8 cellular contexts compared by ENCODE assay signal in the genomic region with DNA sequence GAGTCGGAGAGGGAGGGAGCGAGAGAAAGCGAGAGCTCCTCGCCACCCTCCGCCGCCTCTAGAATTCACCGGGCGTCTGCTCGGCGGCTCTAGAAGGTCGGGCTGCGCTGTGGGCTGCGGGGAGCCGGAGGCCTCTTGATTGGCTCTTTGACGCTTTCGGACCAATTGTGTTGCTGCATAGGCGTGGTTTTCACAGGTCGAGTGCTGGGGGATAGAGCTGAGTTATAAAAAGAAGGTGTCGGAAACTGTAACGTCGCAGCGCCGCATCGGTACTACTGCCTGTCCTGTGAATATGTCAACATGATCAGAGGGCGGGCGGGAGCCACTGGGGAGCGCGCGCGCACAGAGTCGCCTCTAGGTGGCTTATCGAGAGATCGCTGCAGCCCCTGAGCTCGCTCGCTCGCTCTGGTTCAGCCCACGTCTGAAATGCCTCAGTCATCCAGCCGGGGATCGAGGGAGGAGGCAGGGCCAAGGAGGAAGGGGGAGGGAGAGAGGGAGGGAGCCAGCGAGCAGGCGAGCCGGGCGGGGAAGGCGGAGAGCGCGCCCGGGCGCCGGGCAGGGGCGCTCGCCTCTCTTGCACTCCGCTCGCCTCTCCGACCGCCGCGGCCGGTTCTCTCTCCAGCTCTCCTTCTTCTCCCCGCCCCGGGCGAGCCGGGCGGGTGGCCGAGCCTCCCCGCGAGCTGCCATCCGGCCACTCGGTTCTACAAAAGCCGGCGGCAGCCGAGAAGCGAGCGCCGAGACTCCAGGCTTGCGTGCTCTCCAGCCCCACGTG. TPM values are rescaled to one million over a fixed set of nuclear protein-coding genes. Genes with fewer than 3 reads are reported as not detected.
A peak's percentile ranks its signal among the peaks of the same experiment; 100 is the strongest.
DNase-seq lines count a peak whose midpoint lies in the region; ATAC-seq and TF ChIP-seq lines count a peak whose summit lies in the region.

A gene (minus strand): TSS at position 78 of the 772 bp plus-strand sequence. CDS start 975 bp downstream, outside the sequence.

- H3K4me3 ChIP-seq in WI38 (ENCODE audit: low read depth, low read length): peak within 1 kb of the TSS; percentile 97
- H3K4me3 ChIP-seq in spleen: peak within 1 kb of the TSS; percentile 41 to 70 (median 49)

- WGBS in spleen, 5 donors: 1 to 6% (median 3%) methylated on average over 49 to 76 of the region's 76 CpGs

- H3K4me1 ChIP-seq in spleen: peaks cover 0 to 45% (median 18%) of the 10 kb centered on the region in 6 donors

- intact Hi-C loops in spleen (cut with DNase I; ENCODE audit: low total_unique reads): no loop called here

- H3K9me3 ChIP-seq in spleen: no peaks in the 10 kb centered on the region

- no peaks in the 10 kb centered on the region for H3K36me3 ChIP-seq in spleen

- peaks cover 4 to 100% (median 62%) of the 10 kb centered on the region in 7 donors for H3K27me3 ChIP-seq in spleen (replicated peaks in 1 of 7)

- DNase-seq in NCI-H1694 (lab: John Stamatoyannopoulos, UW) (peak; percentile 35), dedifferentiated amniotic fluid mesenchymal stem cell (ENCODE audit: extremely low spot score) (peak; percentile 99), kidney glomerular epithelial cell (lab: John Stamatoyannopoulos, UW) (peak; percentile 68), spleen (peak; percentile 88)

- peak in 1 of 3 donors; percentile 66 for TF ChIP-seq POLR2A in spleen (IDR thresholded peaks at IDR 0.05)

- TF ChIP-seq CTCF in GM12873 (IDR thresholded peaks at IDR 0.05; ENCODE audit: insufficient read depth, low read depth, low read length, missing control alignments) (peak; percentile 28), WI38 (IDR thresholded peaks at IDR 0.05; ENCODE audit: low read depth, low read length) (peak; percentile 40; the same call in 1 of the 2 replicates), spleen (IDR thresholded peaks at IDR 0.05 in 8 of 11, conservative IDR thresholded peaks at IDR 0.05 in 3 of 11) (peak in 10 of 11 experiments; percentile 22 to 72 (median 52))

- H3K27ac ChIP-seq in spleen: peak within 1 kb of the TSS; percentile 55 to 91 (median 82)

- no peak for ATAC-seq in HG03025 (IDR thresholded peaks at IDR 0.05; ENCODE audit: low FRiP score, unreplicated experiment)
- no peak for ATAC-seq in HG02678 (IDR thresholded peaks at IDR 0.05; ENCODE audit: unreplicated experiment)

RNA-seq across cellular contexts. Expression of the gene that starts here (rescaled TPM):
- 10 to 100 TPM; 10.2 to 22.1 (median 16.3) TPM for total RNA-seq in spleen
- 1 to 10 TPM; 3.1 to 6.9 (median 3.5) TPM for polyA plus RNA-seq in spleen

Comparison
In these comparisons a context has a peak if more than half of its experiments do, and no peak if none do; other contexts are left out.
1. DNase-seq: peak in every context shown above with its lines; median percentile 99 in dedifferentiated amniotic fluid mesenchymal stem cell; 88 in spleen; 68 in kidney glomerular epithelial cell; 35 in NCI-H1694.